ENCODE assay signal across 8 cellular contexts in the genomic region with DNA sequence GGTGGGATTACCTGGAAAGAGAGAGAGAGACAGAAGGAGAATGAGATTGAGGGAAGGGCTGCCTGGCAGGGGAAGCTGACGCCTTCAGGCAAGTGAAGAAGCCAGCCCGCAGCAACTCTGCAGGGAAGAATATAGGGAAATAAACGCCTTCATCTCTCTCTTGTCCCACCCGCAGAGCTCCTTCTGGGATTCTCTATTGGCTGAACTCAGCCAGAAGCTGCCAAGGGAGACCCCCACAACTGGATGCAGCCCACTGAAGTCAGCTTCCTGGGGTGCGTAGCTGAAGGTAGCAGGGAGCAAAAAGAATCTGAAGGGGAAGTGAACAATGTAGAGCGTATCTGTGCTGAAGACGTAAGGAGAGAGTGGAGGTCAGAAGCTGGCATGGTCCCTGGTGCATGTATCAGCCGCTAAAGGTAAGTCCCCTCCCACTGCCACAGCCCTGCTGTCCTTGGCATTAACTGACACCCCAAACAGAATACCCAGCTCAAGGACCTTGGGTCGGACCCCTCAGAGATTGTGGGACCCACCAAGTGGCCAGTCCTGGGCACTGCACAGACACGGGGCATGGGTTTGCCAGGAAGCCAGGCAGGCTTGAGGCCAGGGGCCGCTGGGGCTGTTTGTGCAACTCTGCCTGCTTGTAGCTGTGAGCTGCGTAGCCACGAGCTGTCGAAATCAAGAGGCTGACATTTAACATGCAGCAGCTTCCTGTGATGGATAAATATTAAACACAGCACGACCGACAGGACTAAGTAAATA.
DNase-seq lines count a peak whose midpoint lies in the region; ATAC-seq and TF ChIP-seq lines count a peak whose summit lies in the region.

No MANE protein-coding gene starts in this region.

- H3K27me3 ChIP-seq in breast epithelium, result peaks cover 0 to 14% of the 10 kb centered on the region in 2 donors
- H3K27me3 ChIP-seq in brain microvascular endothelial cell (replicated peaks), result no peaks in the 10 kb centered on the region
- peaks cover 3 to 17% of the 10 kb centered on the region in 2 donors for H3K27me3 ChIP-seq in left lung
- no peaks in the 10 kb centered on the region for H3K27me3 ChIP-seq in aorta (ENCODE audit: control insufficient read depth in 1 of 2, insufficient read depth in 2 of 2, low read length in 1 of 2)

- no peak overlapping the region for H3K4me3 Mint-ChIP-seq in MCF 10A (ENCODE audit: unreplicated experiment)

- no peaks in the 10 kb centered on the region for H3K9me3 ChIP-seq in breast epithelium
- no peaks in the 10 kb centered on the region for H3K9me3 ChIP-seq in left lung
- no peaks in the 10 kb centered on the region for H3K9me3 ChIP-seq in aorta (ENCODE audit: control insufficient read depth, low read length)

- BruUV-seq in MCF 10A (replicated peaks; lab: Mats Ljungman, UMichigan), result no TSS peak

- H3K4me1 ChIP-seq in breast epithelium (no peaks in the 10 kb centered on the region), left lung (peaks cover 0 to 4% of the 10 kb centered on the region in 2 donors), aorta (ENCODE audit: control insufficient read depth in 1 of 2, insufficient read depth in 2 of 2, low read length in 2 of 2) (no peaks in the 10 kb centered on the region)

- WGBS in aorta, 2 donors, result 31 to 33% methylated on average over 16 of the region's 16 CpGs

- CTCF ChIA-PET in MCF 10A (lab: Yijun Ruan, JAX) (interaction anchor here (0.5 to 1.0 kb wide), 3 partner anchors 312 to 374 kb away, joined by 3 to 4 read pairs (median 3); no protein-coding TSS in a partner anchor), GM10248 (lab: Yijun Ruan, JAX) (interaction anchor here (1.2 kb wide), 1 partner anchor 10 kb away, joined by 3 read pairs; no protein-coding TSS in a partner anchor)

- peaks cover 25% of the 10 kb centered on the region for H3K27me3 Mint-ChIP-seq in MCF 10A (ENCODE audit: insufficient read depth, unreplicated experiment)

- H3K4me1 Mint-ChIP-seq in MCF 10A (ENCODE audit: insufficient read depth, unreplicated experiment), result peaks cover 5% of the 10 kb centered on the region

- H3K36me3 ChIP-seq in breast epithelium (no peaks in the 10 kb centered on the region), brain microvascular endothelial cell (replicated peaks) (no peaks in the 10 kb centered on the region), left lung (no peaks in the 10 kb centered on the region), aorta (ENCODE audit: control insufficient read depth in 1 of 2, insufficient read depth in 2 of 2, low read length in 1 of 2) (no peaks in the 10 kb centered on the region)

- peak; percentile 69 for ATAC-seq in left lung
- peak; percentile 73 for ATAC-seq in aorta (ENCODE audit: low FRiP score)
- no peak for ATAC-seq in HG03439 (IDR thresholded peaks at IDR 0.05; ENCODE audit: unreplicated experiment)

- H3K4me3 ChIP-seq in breast epithelium, result no peak overlapping the region
- H3K4me3 ChIP-seq in brain microvascular endothelial cell (ENCODE audit: low read depth, low read length), result no peak overlapping the region
- no peak overlapping the region for H3K4me3 ChIP-seq in left lung
- H3K4me3 ChIP-seq in aorta (ENCODE audit: low read length in 2 of 2), result no peak overlapping the region

- DNase-seq in MCF 10A (ENCODE audit: unreplicated experiment) (peak; percentile 39), breast epithelium (ENCODE audit: low spot score in 2 of 2) (no peak), brain microvascular endothelial cell (peak; percentile 42), left lung (peak in 1 of 2 donors; percentile 79), aorta (peak; percentile 83), GM10248 (ENCODE audit: extremely low spot score) (no peak)
- DNase-seq in stimulated activated naive CD4-positive, alpha-beta T cell (lab: John Stamatoyannopoulos, UW), result no peak

- no peak for TF ChIP-seq POLR2A in breast epithelium (IDR thresholded peaks at IDR 0.05)

- TF ChIP-seq CTCF in MCF 10A (IDR thresholded peaks at IDR 0.05; ENCODE audit: unreplicated experiment) (no peak), breast epithelium (IDR thresholded peaks at IDR 0.05) (no peak), brain microvascular endothelial cell (IDR thresholded peaks at IDR 0.05; ENCODE audit: low read depth, low read length, missing control alignments) (peak; percentile 79), left lung (IDR thresholded peaks at IDR 0.05) (no peak), GM10248 (IDR thresholded peaks at IDR 0.05; ENCODE audit: control extremely low read depth, extremely low read depth, low read depth, missing control alignments) (no peak)

- H3K36me3 Mint-ChIP-seq in MCF 10A (ENCODE audit: insufficient read depth, unreplicated experiment), result no peaks in the 10 kb centered on the region

- H3K27ac Mint-ChIP-seq in MCF 10A (ENCODE audit: low read depth, unreplicated experiment), result no peak overlapping the region

- in situ Hi-C loops in brain microvascular endothelial cell (cut with HindIII; ENCODE audit: low pct_ligation_motif_present, low sequenced_read_pairs), result no loop called here

- intact Hi-C loops in MCF 10A (cut with micrococcal nuclease) (no loop called here), breast epithelium (cut with DNase I; ENCODE audit: low total_unique reads) (no loop called here), left lung (cut with DNase I) (no loop called here), aorta (cut with DNase I) (loop anchor here in 1 of 2 donors (10.0 kb wide), 1 partner anchor 87 kb away; no protein-coding TSS in a partner anchor)

- POLR2A ChIA-PET in MCF 10A (lab: Yijun Ruan, JAX) (interaction anchor here (1.5 to 2.6 kb wide), 2 partner anchors 13 to 16 kb away, joined by 3 to 6 read pairs; no protein-coding TSS in a partner anchor), GM10248 (lab: Yijun Ruan, JAX) (no interaction called here)

- H3K9me3 Mint-ChIP-seq in MCF 10A (ENCODE audit: unreplicated experiment), result no peaks in the 10 kb centered on the region

- H3K27ac ChIP-seq in breast epithelium, result no peak overlapping the region
- H3K27ac ChIP-seq in brain microvascular endothelial cell, result no peak overlapping the region
- H3K27ac ChIP-seq in left lung, result no peak overlapping the region
- H3K27ac ChIP-seq in aorta (ENCODE audit: low read depth in 1 of 2, low read length in 2 of 2), result no peak overlapping the region

Comparison
In these comparisons a context has a peak if more than half of its experiments do, and no peak if none do; other contexts are left out.
1. DNase-seq: peak in MCF 10A (single experiment), brain microvascular endothelial cell (single experiment) and aorta (2 of 2); none in breast epithelium (0 of 2), stimulated activated naive CD4-positive, alpha-beta T cell (0 of 6) and GM10248 (single experiment).